19 cellular contexts compared by ENCODE assay signal in the genomic region with DNA sequence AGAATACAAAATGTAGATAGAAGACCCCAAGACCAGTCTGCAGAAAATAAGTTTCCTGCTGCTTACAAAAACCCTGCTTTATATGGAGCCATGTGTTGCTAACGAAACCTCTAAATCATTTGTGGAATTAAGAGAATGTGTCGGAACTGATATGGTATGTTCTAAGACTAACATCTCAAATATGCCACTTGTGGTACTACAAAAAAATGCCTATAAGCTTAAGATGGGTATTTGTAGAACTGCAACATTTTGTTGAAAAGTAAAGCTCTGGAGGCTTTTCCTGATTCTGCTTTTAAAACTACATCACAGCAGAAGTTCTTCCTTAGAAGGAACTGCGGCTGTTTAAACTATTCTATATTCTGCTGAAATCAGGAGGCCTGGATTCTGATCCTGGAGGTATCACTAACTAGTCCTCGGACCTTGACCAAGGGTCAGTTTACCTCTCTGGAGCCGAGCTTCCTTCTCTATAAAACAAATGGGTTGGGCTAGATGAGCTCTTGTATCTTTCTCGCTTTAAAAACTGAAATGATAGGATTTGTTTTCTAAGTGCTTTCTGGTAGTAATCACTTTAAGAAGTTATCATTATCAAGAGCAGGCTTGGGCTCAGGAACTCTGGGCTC.
DNase-seq lines count a peak whose midpoint lies in the region; ATAC-seq and TF ChIP-seq lines count a peak whose summit lies in the region.
"Had no signal": no experiment of that assay in that cellular context is flagged by ENCODE, and none has a peak within 500 bp of the region (broad histone marks: within the 10 kb centered on the region; RNA-seq: fewer than 3 reads in every experiment).

No MANE protein-coding gene starts in this region.

- 38 to 44% methylated on average over 6 of the region's 6 CpGs for WGBS in aorta, 2 donors

- no peak for TF ChIP-seq CTCF in HFFc6 (IDR thresholded peaks at IDR 0.05)
- no peak for TF ChIP-seq CTCF in upper lobe of right lung (IDR thresholded peaks at IDR 0.05)

- H3K4me1 Mint-ChIP-seq in HFFc6 (ENCODE audit: low read depth): peaks cover 98% of the 10 kb centered on the region
- H3K4me1 Mint-ChIP-seq: stimulated activated effector memory CD8-positive, alpha-beta T cell treated with anti-CD3 and anti-CD28 coated beads, Interleukin-12 subunit alpha, Interleukin-12 subunit beta, amount 100 ng/mL, for 72 hours had no signal

- intact Hi-C loops in upper lobe of right lung (cut with DNase I): no loop called here
- intact Hi-C loops in head of caudate nucleus (cut with DNase I): no loop called here
- intact Hi-C loops in aorta (cut with DNase I): no loop called here

- H3K9me3 Mint-ChIP-seq in HFFc6: no peaks in the 10 kb centered on the region
- H3K9me3 Mint-ChIP-seq: activated T-helper 2 cell treated with anti-CD3 and anti-CD28 coated beads, Interferon-gamma antibody, Interleukin-2, Interleukin-4, amounts not matched to agents 10 μg/mL and 5 μg/mL and 100 μg/mL, durations not matched to agents 14 hours and 24 hours and 36 hours; dendritic cell treated with granulocyte-macrophage colony-stimulating factor and Interleukin-4, amounts not matched to agents 40 ng/mL and 50 ng/mL, for 4 days; stimulated activated effector memory CD8-positive, alpha-beta T cell treated with anti-CD3 and anti-CD28 coated beads, Interleukin-12 subunit alpha, Interleukin-12 subunit beta, amount 100 ng/mL, for 72 hours had no signal

- H3K4me3 ChIP-seq in upper lobe of right lung: no peak overlapping the region
- H3K4me3 ChIP-seq in aorta (ENCODE audit: low read length in 2 of 2): no peak overlapping the region
- H3K4me3 ChIP-seq: adrenal gland, skin epidermis, thyroid gland had no signal

- peak; percentile 58 for ATAC-seq in upper lobe of right lung
- ATAC-seq in aorta (ENCODE audit: low FRiP score): no peak
- ATAC-seq: activated CD4-positive, CD25-positive, alpha-beta regulatory T cell treated with anti-CD3 and anti-CD28 coated beads, Interleukin-2, amount 50 U/mL, for 24 hours; stimulated activated effector memory CD8-positive, alpha-beta T cell treated with anti-CD3 and anti-CD28 coated beads, Interleukin-12 subunit alpha, Interleukin-12 subunit beta, amount 100 ng/mL, for 72 hours had no signal

- no peaks in the 10 kb centered on the region for H3K9me3 ChIP-seq in upper lobe of right lung
- no peaks in the 10 kb centered on the region for H3K9me3 ChIP-seq in aorta (ENCODE audit: control insufficient read depth, low read length)
- H3K9me3 ChIP-seq: adrenal gland, thyroid gland had no signal

- DNase-seq in HFFc6 (peak; percentile 92), astrocyte of the hippocampus (ENCODE audit: low read depth, low spot score) (peak; percentile 85), iris pigment epithelial cell (ENCODE audit: low read depth) (peak; percentile 95), upper lobe of right lung (no peak), NCI-H524 (lab: John Stamatoyannopoulos, UW) (no peak), head of caudate nucleus (no peak), aorta (no peak)
- DNase-seq: adrenal gland, DND-41, Kasumi-1, kidney glomerular epithelial cell, NCI-H1417 treated with DMSO at 0.1 percent for 48 hours, nucleus accumbens, thyroid gland had no signal

- peaks cover 36% of the 10 kb centered on the region for H3K36me3 Mint-ChIP-seq in HFFc6 (ENCODE audit: low read depth)

- peak overlapping the region; percentile 55 for H3K4me3 Mint-ChIP-seq in HFFc6
- H3K4me3 Mint-ChIP-seq: dendritic cell treated with granulocyte-macrophage colony-stimulating factor and Interleukin-4, amounts not matched to agents 40 ng/mL and 50 ng/mL, for 4 days; stimulated activated effector memory CD8-positive, alpha-beta T cell treated with anti-CD3 and anti-CD28 coated beads, Interleukin-12 subunit alpha, Interleukin-12 subunit beta, amount 100 ng/mL, for 72 hours had no signal

- no peaks in the 10 kb centered on the region for H3K4me1 ChIP-seq in upper lobe of right lung
- peaks cover 1 to 4% of the 10 kb centered on the region in 2 donors for H3K4me1 ChIP-seq in aorta (ENCODE audit: control insufficient read depth in 1 of 2, insufficient read depth in 2 of 2, low read length in 2 of 2)
- H3K4me1 ChIP-seq: adrenal gland, thyroid gland had no signal

- H3K27ac ChIP-seq in upper lobe of right lung (no peak overlapping the region), aorta (ENCODE audit: low read depth in 1 of 2, low read length in 2 of 2) (no peak overlapping the region)
- H3K27ac ChIP-seq: adrenal gland, skin epidermis, thyroid gland had no signal

- peaks cover 2% of the 10 kb centered on the region for H3K27me3 Mint-ChIP-seq in HFFc6 (ENCODE audit: insufficient read depth)
- H3K27me3 Mint-ChIP-seq: dendritic cell treated with granulocyte-macrophage colony-stimulating factor and Interleukin-4, amounts not matched to agents 40 ng/mL and 50 ng/mL, for 4 days had no signal

- H3K27ac Mint-ChIP-seq in HFFc6: peak overlapping the region; percentile 93
- H3K27ac Mint-ChIP-seq: activated T-helper 2 cell treated with anti-CD3 and anti-CD28 coated beads, Interferon-gamma antibody, Interleukin-2, Interleukin-4, amounts not matched to agents 10 μg/mL and 5 μg/mL and 100 μg/mL, durations not matched to agents 14 hours and 24 hours and 36 hours; dendritic cell treated with granulocyte-macrophage colony-stimulating factor and Interleukin-4, amounts not matched to agents 40 ng/mL and 50 ng/mL, for 4 days had no signal

- H3K36me3 ChIP-seq in upper lobe of right lung (no peaks in the 10 kb centered on the region), aorta (ENCODE audit: control insufficient read depth in 1 of 2, insufficient read depth in 2 of 2, low read length in 1 of 2) (peaks cover 0 to under 1% of the 10 kb centered on the region in 2 donors)
- H3K36me3 ChIP-seq: adrenal gland, thyroid gland had no signal

- H3K27me3 ChIP-seq in upper lobe of right lung (no peaks in the 10 kb centered on the region), aorta (ENCODE audit: control insufficient read depth in 1 of 2, insufficient read depth in 2 of 2, low read length in 1 of 2) (no peaks in the 10 kb centered on the region)
- H3K27me3 ChIP-seq: adrenal gland, thyroid gland had no signal

Comparison
In these comparisons a context has a peak if more than half of its experiments do, and no peak if none do; other contexts are left out.
1. DNase-seq: peak in HFFc6 (single experiment), astrocyte of the hippocampus (single experiment) and iris pigment epithelial cell (single experiment); none in upper lobe of right lung (single experiment), NCI-H524 (0 of 2), head of caudate nucleus (0 of 42) and aorta (0 of 2).